ENCODE assay signal across 13 cellular contexts in the genomic region with DNA sequence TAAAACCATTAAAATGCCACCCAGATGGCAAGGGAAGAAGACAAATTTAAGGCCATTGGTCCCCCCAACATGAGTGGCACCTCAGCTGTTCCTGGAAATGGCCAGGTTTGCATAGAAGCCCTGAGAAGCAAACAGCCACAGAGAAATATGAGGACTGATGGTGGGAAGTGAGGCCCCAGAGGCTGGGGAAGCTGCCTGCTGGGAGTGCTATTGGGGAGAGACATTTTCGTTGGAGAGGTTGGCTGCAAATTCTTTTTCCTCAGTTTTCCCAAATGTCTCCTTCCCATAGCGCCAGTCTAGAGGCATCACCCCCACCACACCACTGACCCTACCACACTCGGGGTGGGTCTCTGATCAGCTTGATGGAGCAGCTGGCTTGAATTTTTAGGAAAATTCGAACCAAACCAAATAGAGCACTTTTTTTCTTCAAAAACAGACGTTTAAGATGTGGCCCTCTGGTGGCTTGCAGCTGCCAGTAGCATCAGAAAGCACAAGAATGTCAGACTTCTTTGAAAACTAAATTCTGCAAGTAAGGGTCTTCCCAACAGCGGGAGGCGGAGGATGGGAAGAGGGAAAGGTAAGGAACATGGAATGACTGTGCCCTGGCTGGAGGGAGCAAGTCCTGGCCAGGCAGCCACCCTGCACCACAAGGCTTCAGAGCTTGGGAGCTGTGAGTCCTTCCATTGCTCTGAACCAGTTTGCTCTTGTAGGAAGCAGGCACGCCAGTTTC. TPM values are rescaled to one million over a fixed set of nuclear protein-coding genes. Genes with fewer than 3 reads are reported as not detected.
DNase-seq lines count a peak whose midpoint lies in the region; ATAC-seq and TF ChIP-seq lines count a peak whose summit lies in the region.
"Had no signal": no experiment of that assay in that cellular context is flagged by ENCODE, and none has a peak within 500 bp of the region (broad histone marks: within the 10 kb centered on the region; RNA-seq: fewer than 3 reads in every experiment).

No MANE protein-coding gene starts in this region.

- no peak for TF ChIP-seq POLR2A in HCT116 (IDR thresholded peaks at IDR 0.05; ENCODE audit: borderline replicate concordance, extremely low read depth, insufficient read depth, insufficient read length)

- peaks cover 5% of the 10 kb centered on the region for H3K36me3 Mint-ChIP-seq in activated CD4-positive, alpha-beta T cell treated with anti-CD3 and anti-CD28 coated beads, Interleukin-2, amount 10 ng/mL, durations not matched to agents 24 days and 14 days (ENCODE audit: low read depth)
- H3K36me3 Mint-ChIP-seq: stimulated activated memory B cell treated with anti-CD40 and anti-IgM and Interleukin-4, amounts not matched to agents 10 μg/mL and 1 μg/mL and 100 μg/mL, for 72 hours had no signal

- H3K27ac ChIP-seq in HCT116 (ENCODE audit: low read depth, low read length) (no peak overlapping the region), WERI-Rb-1 (no peak overlapping the region)
- H3K27ac ChIP-seq: psoas muscle, SK-N-MC had no signal

- no peak overlapping the region for H2AFZ ChIP-seq in HCT116 (ENCODE audit: low read depth, low read length, poor library complexity, severe bottlenecking)

- no peaks in the 10 kb centered on the region for H3K9me3 Mint-ChIP-seq in activated CD4-positive, alpha-beta T cell treated with anti-CD3 and anti-CD28 coated beads, Interleukin-2, amount 10 ng/mL, durations not matched to agents 24 days and 14 days
- H3K9me3 Mint-ChIP-seq: stimulated activated memory B cell treated with anti-CD40 and anti-IgM and Interleukin-4, amounts not matched to agents 10 μg/mL and 1 μg/mL and 100 μg/mL, for 72 hours had no signal

- H3K4me3 ChIP-seq in HCT116 (replicated peaks in 1 of 2; ENCODE audit: low read depth in 1 of 2, low read length in 2 of 2) (no peak overlapping the region), WERI-Rb-1 (ENCODE audit: low read depth, low read length) (no peak overlapping the region)
- H3K4me3 ChIP-seq: psoas muscle, SK-N-MC had no signal

- no peaks in the 10 kb centered on the region for H3K79me2 ChIP-seq in HCT116 (ENCODE audit: insufficient read depth, low read length)

- H3K36me3 ChIP-seq in HCT116 (ENCODE audit: control insufficient read depth in 1 of 2, insufficient read depth in 2 of 2, low read length in 2 of 2) (no peaks in the 10 kb centered on the region), WERI-Rb-1 (no peaks in the 10 kb centered on the region; the same call in 1 of the 2 replicates)

- H3K9me2 ChIP-seq in HCT116 (ENCODE audit: insufficient read depth) = no peaks in the 10 kb centered on the region

- POLR2A ChIA-PET in HCT116 (lab: Charles Lee) = no interaction called here

- no peaks in the 10 kb centered on the region for H3K27me3 Mint-ChIP-seq in activated CD4-positive, alpha-beta T cell treated with anti-CD3 and anti-CD28 coated beads, Interleukin-2, amount 10 ng/mL, durations not matched to agents 24 days and 14 days
- H3K27me3 Mint-ChIP-seq: stimulated activated memory B cell treated with anti-CD40 and anti-IgM and Interleukin-4, amounts not matched to agents 10 μg/mL and 1 μg/mL and 100 μg/mL, for 72 hours had no signal

- no peak overlapping the region for H3K27ac Mint-ChIP-seq in activated CD4-positive, alpha-beta T cell treated with anti-CD3 and anti-CD28 coated beads, Interleukin-2, amount 10 ng/mL, durations not matched to agents 24 days and 14 days
- H3K27ac Mint-ChIP-seq: stimulated activated memory B cell treated with anti-CD40 and anti-IgM and Interleukin-4, amounts not matched to agents 10 μg/mL and 1 μg/mL and 100 μg/mL, for 72 hours had no signal

- H3K4me1 ChIP-seq in HCT116 (ENCODE audit: control insufficient read depth in 1 of 2, insufficient read depth in 2 of 2, low read length in 2 of 2) = peaks cover 22 to 41% of the 10 kb centered on the region in 2 experiments

- RAD21 ChIA-PET in HCT116 (lab: Charles Lee; ENCODE audit: low non-redundant PET in 1 of 2, low total read pairs in 2 of 2, uncharacterized antibody in 2 of 2, unreplicated experiment in 2 of 2) = no interaction called here

- DNase-seq in AG08395 (ENCODE audit: low spot score) = peak; percentile 22
- DNase-seq in HCT116 (ENCODE audit: low read depth, low spot score) = no peak
- DNase-seq in WERI-Rb-1 = no peak
- DNase-seq in iris pigment epithelial cell (ENCODE audit: low read depth) = peak; percentile 61
- no peak for DNase-seq in activated effector memory CD4-positive, alpha-beta T cell treated with Interleukin-2 at 50 U/mL for 16 hours
- no peak for DNase-seq in HPDE6-E6E7 (ENCODE audit: extremely low spot score)
- DNase-seq in activated CD4-positive, alpha-beta T cell treated with anti-CD3 and anti-CD28 coated beads, Interleukin-2, amount 10 ng/mL, durations not matched to agents 24 days and 14 days = no peak
- DNase-seq: activated naive CD4-positive, alpha-beta T cell treated with Interleukin-2 at 50 U/mL for 16 hours; DMS79 treated with DMSO at 0.1 percent for 48 hours; psoas muscle had no signal

- intact Hi-C loops in HCT116 (cut with micrococcal nuclease) = loop anchor here (2.0 kb wide), 1 partner anchor 275 kb away; no protein-coding TSS in a partner anchor
- intact Hi-C loops in activated CD4-positive, alpha-beta T cell treated with anti-CD3 and anti-CD28 coated beads, Interleukin-2, amount 10 ng/mL, durations not matched to agents 24 days and 14 days (cut with micrococcal nuclease) = no loop called here

- no peaks in the 10 kb centered on the region for H4K20me1 ChIP-seq in HCT116 (ENCODE audit: insufficient read depth)

- no peak overlapping the region for H3K9ac ChIP-seq in HCT116 (ENCODE audit: low read length)

- BruUV-seq in HCT116 (replicated peaks; lab: Mats Ljungman, UMichigan) = no TSS peak

- H3K4me1 Mint-ChIP-seq in activated CD4-positive, alpha-beta T cell treated with anti-CD3 and anti-CD28 coated beads, Interleukin-2, amount 10 ng/mL, durations not matched to agents 24 days and 14 days = peaks cover 22% of the 10 kb centered on the region

- ATAC-seq in HCT116 = no peak
- no peak for ATAC-seq in GM18909 (IDR thresholded peaks at IDR 0.05; ENCODE audit: poor library complexity, unreplicated experiment)
- ATAC-seq: psoas muscle; stimulated activated memory B cell treated with anti-CD40 and anti-IgM and Interleukin-4, amounts not matched to agents 10 μg/mL and 1 μg/mL and 100 μg/mL, for 72 hours had no signal

- CTCF ChIA-PET in HCT116 (lab: Charles Lee) = interaction anchor here (0.7 to 2.5 kb wide), 4 partner anchors 11 to 78 kb away, joined by 4 to 15 read pairs (median 6); no protein-coding TSS in a partner anchor

- peak; percentile 41 for TF ChIP-seq RAD21 in HCT116 (IDR thresholded peaks at IDR 0.05; ENCODE audit: low read depth)

- H3K9me3 ChIP-seq in HCT116 (ENCODE audit: control insufficient read depth in 1 of 2, insufficient read depth in 1 of 2, low read depth in 1 of 2, low read length in 2 of 2) (no peaks in the 10 kb centered on the region), WERI-Rb-1 (ENCODE audit: severe bottlenecking) (no peaks in the 10 kb centered on the region)
- H3K9me3 ChIP-seq: psoas muscle had no signal

- H3K27me3 ChIP-seq in HCT116 (ENCODE audit: insufficient read depth, low read length) (no peaks in the 10 kb centered on the region), WERI-Rb-1 (ENCODE audit: insufficient read depth, low read depth, severe bottlenecking) (no peaks in the 10 kb centered on the region)

- peak; percentile 30 to 63 (median 59); a peak in 5 of 6 replicates for TF ChIP-seq CTCF in HCT116 (IDR thresholded peaks at IDR 0.05 in 2 of 3, conservative IDR thresholded peaks at IDR 0.05 in 1 of 3; ENCODE audit: borderline replicate concordance in 1 of 3, insufficient read depth in 1 of 3, low read depth in 2 of 3, low read length in 2 of 3)
- 0 out of 2 replicates have a peak, but pooled peaks have one; percentile 20 for TF ChIP-seq CTCF in WERI-Rb-1 (IDR thresholded peaks at IDR 0.05; ENCODE audit: low read depth, low read length)

- 0 out of 2 replicates have a peak overlapping the region, but pooled peaks have one; percentile 2 for H3K4me2 ChIP-seq in HCT116 (ENCODE audit: low read length)

- no peak overlapping the region for H3K4me3 Mint-ChIP-seq in activated CD4-positive, alpha-beta T cell treated with anti-CD3 and anti-CD28 coated beads, Interleukin-2, amount 10 ng/mL, durations not matched to agents 24 days and 14 days
- H3K4me3 Mint-ChIP-seq: stimulated activated memory B cell treated with anti-CD40 and anti-IgM and Interleukin-4, amounts not matched to agents 10 μg/mL and 1 μg/mL and 100 μg/mL, for 72 hours had no signal

TF ChIP-seq in HCT116, 20 proteins besides CTCF, POLR2A, EP300 and RAD21:
- TF ChIP-seq, protein P1, sequence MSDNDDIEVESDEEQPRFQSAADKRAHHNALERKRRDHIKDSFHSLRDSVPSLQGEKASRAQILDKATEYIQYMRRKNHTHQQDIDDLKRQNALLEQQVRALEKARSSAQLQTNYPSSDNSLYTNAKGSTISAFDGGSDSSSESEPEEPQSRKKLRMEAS (IDR thresholded peaks at IDR 0.05) = no peak
- TF ChIP-seq ZFX (IDR thresholded peaks at IDR 0.05) (no peak), CEBPB (IDR thresholded peaks at IDR 0.05; ENCODE audit: low read depth) (no peak), POLR2AphosphoS5 (IDR thresholded peaks at IDR 0.05; ENCODE audit: low read depth, low read length) (no peak), CBX3 (IDR thresholded peaks at IDR 0.05; ENCODE audit: low read depth) (no peak), SRF (IDR thresholded peaks at IDR 0.05; ENCODE audit: low read depth) (no peak), FOSL1 (IDR thresholded peaks at IDR 0.05; ENCODE audit: low read depth) (no peak), YY1 (IDR thresholded peaks at IDR 0.05; ENCODE audit: extremely low read depth, insufficient replicate concordance, low read depth, low read length) (no peak)
- TF ChIP-seq, protein P2, sequence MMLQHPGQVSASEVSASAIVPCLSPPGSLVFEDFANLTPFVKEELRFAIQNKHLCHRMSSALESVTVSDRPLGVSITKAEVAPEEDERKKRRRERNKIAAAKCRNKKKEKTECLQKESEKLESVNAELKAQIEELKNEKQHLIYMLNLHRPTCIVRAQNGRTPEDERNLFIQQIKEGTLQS (IDR thresholded peaks at IDR 0.05) = no peak

RNA-seq across cellular contexts. Expression of a gene that starts 13.2 kb away (rescaled TPM):
- total RNA-seq in HCT116 (2021; ENCODE audit: unreplicated experiment) = not detected
- polyA plus RNA-seq in HCT116 (2012) = 0.03 TPM in 1 of 2 replicates, not detected in the other
- total RNA-seq in activated CD4-positive, alpha-beta T cell treated with anti-CD3 and anti-CD28 coated beads, Interleukin-2, amount 10 ng/mL, durations not matched to agents 24 days and 14 days = not detected in 2 replicates

Comparison
In these comparisons a context has a peak if more than half of its experiments do, and no peak if none do; other contexts are left out.
1. DNase-seq: peak in AG08395 (single experiment) and iris pigment epithelial cell (single experiment); none in HCT116 (single experiment), WERI-Rb-1 (single experiment), activated effector memory CD4-positive, alpha-beta T cell treated with Interleukin-2 at 50 U/mL for 16 hours (single experiment), HPDE6-E6E7 (single experiment) and activated CD4-positive, alpha-beta T cell treated with anti-CD3 and anti-CD28 coated beads, Interleukin-2, amount 10 ng/mL, durations not matched to agents 24 days and 14 days (single experiment).